In the genomic region with DNA sequence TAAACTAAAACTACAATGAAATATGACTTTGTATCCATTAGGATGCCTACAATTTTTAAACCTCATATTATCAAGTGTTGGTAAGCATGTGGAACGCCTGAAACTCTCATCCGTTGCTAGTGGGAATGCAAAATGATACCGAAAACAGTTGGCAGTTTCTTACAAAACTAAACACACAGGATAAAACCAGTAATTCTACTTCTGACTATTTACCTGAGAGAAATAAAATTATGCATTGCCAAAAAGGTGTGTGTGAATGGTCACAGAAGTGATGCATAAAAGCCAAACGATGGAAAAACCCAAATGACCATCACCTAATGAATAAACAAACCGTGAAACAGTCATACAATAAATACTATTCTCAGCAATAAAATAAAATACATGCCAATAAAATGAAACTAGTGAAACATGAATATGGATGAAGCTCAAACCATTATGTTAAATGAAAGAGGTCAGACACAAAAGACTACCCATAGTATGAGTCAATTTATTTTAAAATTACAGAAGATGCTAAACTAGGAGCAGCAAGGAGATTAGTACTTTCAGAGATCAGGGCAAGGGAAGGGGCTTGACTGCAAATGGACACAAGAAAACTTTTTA, we compare ENCODE assay signal across 19 cellular contexts. TPM values are rescaled to one million over a fixed set of nuclear protein-coding genes. Genes with fewer than 3 reads are reported as not detected.
DNase-seq lines count a peak whose midpoint lies in the region; ATAC-seq lines count a peak whose summit lies in the region.
"Had no signal": no experiment of that assay in that cellular context is flagged by ENCODE, and none has a peak within 500 bp of the region (broad histone marks: within the 10 kb centered on the region; RNA-seq: fewer than 3 reads in every experiment).

No MANE protein-coding gene starts in this region.

- DNase-seq in activated T-cell treated with anti-CD3 and anti-CD28 coated beads, Interleukin-2, amount 50 U/mL, for 72 hours: no peak
- DNase-seq in activated T-cell treated with anti-CD3 and anti-CD28 coated beads, Interleukin-2, amount 50 U/mL, for 48 hours: no peak
- DNase-seq in NCI-H526 treated with DMSO at 0.1 percent for 48 hours (lab: John Stamatoyannopoulos, UW) (peak; percentile 1), AG08396 (ENCODE audit: low spot score) (no peak)
- no peak for DNase-seq in stimulated activated effector memory CD8-positive, alpha-beta T cell treated with anti-CD3 and anti-CD28 coated beads, Interleukin-12 subunit alpha, Interleukin-12 subunit beta, amount 100 ng/mL, for 72 hours (ENCODE audit: low spot score in 2 of 2)
- DNase-seq: ACHN; CD8-positive, alpha-beta T cell; GF-D8; KG1; NCI-H1092 treated with DMSO at 0.1 percent for 48 hours; NCI-H1694 treated with DMSO at 0.1 percent for 48 hours; NCI-H2171; NCI-H446 treated with DMSO at 0.1 percent for 48 hours; NCI-H774; SHP77 treated with DMSO at 0.1 percent for 48 hours had no signal

- peak overlapping the region; percentile 99 for H3K27ac Mint-ChIP-seq in activated T-cell treated with anti-CD3 and anti-CD28 coated beads, Interleukin-2, amount 50 U/mL, for 72 hours
- H3K27ac Mint-ChIP-seq in activated T-helper 17 cell treated with anti-CD3 and anti-CD28 coated beads, Interleukin-2, amount 50 U/mL, for 72 hours: peak overlapping the region; percentile 96
- peak overlapping the region; percentile 97 for H3K27ac Mint-ChIP-seq in stimulated activated effector memory CD8-positive, alpha-beta T cell treated with anti-CD3 and anti-CD28 coated beads, Interleukin-12 subunit alpha, Interleukin-12 subunit beta, amount 100 ng/mL, for 72 hours
- H3K27ac Mint-ChIP-seq: B cell; CD8-positive, alpha-beta T cell had no signal

- H3K9me3 Mint-ChIP-seq in activated T-cell treated with anti-CD3 and anti-CD28 coated beads, Interleukin-2, amount 50 U/mL, for 72 hours: no peaks in the 10 kb centered on the region
- no peaks in the 10 kb centered on the region for H3K9me3 Mint-ChIP-seq in activated T-helper 17 cell treated with anti-CD3 and anti-CD28 coated beads, Interleukin-2, amount 50 U/mL, for 72 hours
- H3K9me3 Mint-ChIP-seq in stimulated activated effector memory CD8-positive, alpha-beta T cell treated with anti-CD3 and anti-CD28 coated beads, Interleukin-12 subunit alpha, Interleukin-12 subunit beta, amount 100 ng/mL, for 72 hours: no peaks in the 10 kb centered on the region
- H3K9me3 Mint-ChIP-seq: CD8-positive, alpha-beta T cell had no signal

- H3K4me3 Mint-ChIP-seq in activated T-cell treated with anti-CD3 and anti-CD28 coated beads, Interleukin-2, amount 50 U/mL, for 72 hours: peak overlapping the region; percentile 1 to 82
- H3K4me3 Mint-ChIP-seq in activated T-helper 17 cell treated with anti-CD3 and anti-CD28 coated beads, Interleukin-2, amount 50 U/mL, for 72 hours: peak overlapping the region; percentile 72
- peak overlapping the region; percentile 65 for H3K4me3 Mint-ChIP-seq in stimulated activated effector memory CD8-positive, alpha-beta T cell treated with anti-CD3 and anti-CD28 coated beads, Interleukin-12 subunit alpha, Interleukin-12 subunit beta, amount 100 ng/mL, for 72 hours
- H3K4me3 Mint-ChIP-seq: B cell; CD8-positive, alpha-beta T cell had no signal

- peaks cover 12 to 39% of the 10 kb centered on the region in 2 donors for H3K36me3 Mint-ChIP-seq in activated T-cell treated with anti-CD3 and anti-CD28 coated beads, Interleukin-2, amount 50 U/mL, for 72 hours (ENCODE audit: insufficient read depth in 2 of 2)
- H3K36me3 Mint-ChIP-seq in activated T-helper 17 cell treated with anti-CD3 and anti-CD28 coated beads, Interleukin-2, amount 50 U/mL, for 72 hours (ENCODE audit: low read depth): peaks cover 80% of the 10 kb centered on the region
- H3K36me3 Mint-ChIP-seq in stimulated activated effector memory CD8-positive, alpha-beta T cell treated with anti-CD3 and anti-CD28 coated beads, Interleukin-12 subunit alpha, Interleukin-12 subunit beta, amount 100 ng/mL, for 72 hours: peaks cover 98% of the 10 kb centered on the region

- H3K4me1 Mint-ChIP-seq in activated T-cell treated with anti-CD3 and anti-CD28 coated beads, Interleukin-2, amount 50 U/mL, for 72 hours (ENCODE audit: low read depth): peaks cover 70% of the 10 kb centered on the region
- peaks cover 25% of the 10 kb centered on the region for H3K4me1 Mint-ChIP-seq in activated T-helper 17 cell treated with anti-CD3 and anti-CD28 coated beads, Interleukin-2, amount 50 U/mL, for 72 hours
- H3K4me1 Mint-ChIP-seq in stimulated activated effector memory CD8-positive, alpha-beta T cell treated with anti-CD3 and anti-CD28 coated beads, Interleukin-12 subunit alpha, Interleukin-12 subunit beta, amount 100 ng/mL, for 72 hours: peaks cover 49% of the 10 kb centered on the region

- peak in 1 of 2 donors; percentile 21 for ATAC-seq in activated T-cell treated with anti-CD3 and anti-CD28 coated beads, Interleukin-2, amount 50 U/mL, for 72 hours (replicated peaks in 1 of 2)
- ATAC-seq in activated T-helper 17 cell treated with anti-CD3 and anti-CD28 coated beads, Interleukin-2, amount 50 U/mL, for 72 hours (replicated peaks): peak; percentile 32
- ATAC-seq in stimulated activated effector memory CD8-positive, alpha-beta T cell treated with anti-CD3 and anti-CD28 coated beads, Interleukin-12 subunit alpha, Interleukin-12 subunit beta, amount 100 ng/mL, for 72 hours: peak; percentile 39
- ATAC-seq in GM21423 (IDR thresholded peaks at IDR 0.05; ENCODE audit: unreplicated experiment): no peak
- no peak for ATAC-seq in GM19324 (IDR thresholded peaks at IDR 0.05; ENCODE audit: low FRiP score, unreplicated experiment)
- ATAC-seq: CD8-positive, alpha-beta T cell had no signal

- H3K27me3 Mint-ChIP-seq in activated T-cell treated with anti-CD3 and anti-CD28 coated beads, Interleukin-2, amount 50 U/mL, for 72 hours (ENCODE audit: low read depth): no peaks in the 10 kb centered on the region
- no peaks in the 10 kb centered on the region for H3K27me3 Mint-ChIP-seq in activated T-helper 17 cell treated with anti-CD3 and anti-CD28 coated beads, Interleukin-2, amount 50 U/mL, for 72 hours
- H3K27me3 Mint-ChIP-seq: B cell had no signal

RNA-seq across cellular contexts. Expression of a gene that starts 13.4 kb away (rescaled TPM):
- total RNA-seq in activated T-cell treated with anti-CD3 and anti-CD28 coated beads, Interleukin-2, amount 50 U/mL, for 72 hours: 10 to 100 TPM; 71.5 to 85.8 TPM
- 10 to 100 TPM; 38.2 to 45.7 TPM for total RNA-seq in activated T-helper 17 cell treated with anti-CD3 and anti-CD28 coated beads, Interleukin-2, amount 50 U/mL, for 72 hours

Comparison
In these comparisons a context has a peak if more than half of its experiments do, and no peak if none do; other contexts are left out.
1. ATAC-seq: peak in activated T-helper 17 cell treated with anti-CD3 and anti-CD28 coated beads, Interleukin-2, amount 50 U/mL, for 72 hours (single experiment) and stimulated activated effector memory CD8-positive, alpha-beta T cell treated with anti-CD3 and anti-CD28 coated beads, Interleukin-12 subunit alpha, Interleukin-12 subunit beta, amount 100 ng/mL, for 72 hours (single experiment); none in GM21423 (single experiment) and GM19324 (single experiment).
2. Peak in every context shown above with its lines, with median percentiles within 50 percentile points of each other: H3K27ac Mint-ChIP-seq and H3K4me3 Mint-ChIP-seq.